ENCODE assay signal across 7 cellular contexts in the genomic region with DNA sequence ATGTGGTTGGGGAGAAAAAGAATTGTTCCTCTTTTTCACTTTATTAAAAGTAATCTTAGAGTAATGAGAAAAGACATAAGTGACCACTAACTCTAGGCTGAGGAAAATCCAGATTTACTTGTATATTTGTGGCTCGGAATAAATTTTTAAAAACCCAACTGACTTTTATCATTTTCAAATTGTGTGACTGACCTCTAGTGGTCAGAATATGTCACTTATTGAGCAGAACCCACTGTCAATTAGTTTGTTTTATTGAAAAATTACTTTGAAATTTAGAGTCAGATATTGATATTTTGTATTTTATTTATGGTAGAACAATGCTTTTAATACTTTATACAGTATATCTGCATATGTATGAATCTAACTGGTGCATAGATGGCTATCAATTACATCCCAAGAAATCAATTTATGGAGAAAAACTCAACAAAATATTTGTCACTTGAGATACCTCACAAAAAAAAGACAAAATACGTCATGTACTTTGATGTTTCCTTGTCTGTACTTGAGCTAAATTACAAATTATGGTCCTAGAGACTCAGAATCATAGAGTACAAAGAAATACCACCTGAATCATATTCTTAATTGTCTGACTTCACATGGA.
DNase-seq lines count a peak whose midpoint lies in the region; ATAC-seq and TF ChIP-seq lines count a peak whose summit lies in the region.

No MANE protein-coding gene starts in this region.

- no peak overlapping the region for H3K9ac ChIP-seq in mammary epithelial cell (ENCODE audit: insufficient read depth, low read length)

- no TSS peak for BruUV-seq in mammary epithelial cell (replicated peaks; lab: Mats Ljungman, UMichigan)

- dilution Hi-C loops in mammary epithelial cell (cut with HindIII; ENCODE audit: low sequenced_read_pairs): no loop called here

- H3K9me3 ChIP-seq in mammary epithelial cell (replicated peaks; ENCODE audit: insufficient read depth, low read length): no peaks in the 10 kb centered on the region
- no peaks in the 10 kb centered on the region for H3K9me3 ChIP-seq in mucosa of descending colon

- H2AFZ ChIP-seq in mammary epithelial cell (ENCODE audit: low read depth, low read length): no peak overlapping the region

- intact Hi-C loops in mammary epithelial cell (cut with micrococcal nuclease) (loop anchor here (1.0 to 10.0 kb wide), 5 partner anchors 177 to 597 kb away; no protein-coding TSS in a partner anchor), mucosa of descending colon (cut with DNase I, micrococcal nuclease) (loop anchor here (5.0 kb wide), 2 partner anchors 294 to 299 kb away; no protein-coding TSS in a partner anchor)

- H3K27ac ChIP-seq in mammary epithelial cell (ENCODE audit: insufficient read depth, low read depth, low read length): no peak overlapping the region

- ATAC-seq in mucosa of descending colon (no peak), GM18873 (IDR thresholded peaks at IDR 0.05; ENCODE audit: low FRiP score, unreplicated experiment) (no peak), GM21447 (IDR thresholded peaks at IDR 0.05; ENCODE audit: unreplicated experiment) (no peak)

- H3K4me3 ChIP-seq in GM06990 (replicated peaks; ENCODE audit: low read depth, low read length): no peak overlapping the region
- H3K4me3 ChIP-seq in mammary epithelial cell (replicated peaks in 1 of 3; ENCODE audit: insufficient read depth in 1 of 3, low read depth in 2 of 3, low read length in 3 of 3): no peak overlapping the region
- no peak overlapping the region for H3K4me3 ChIP-seq in mucosa of descending colon

- peak; percentile 50 for TF ChIP-seq CTCF in GM06990 (IDR thresholded peaks at IDR 0.05; ENCODE audit: insufficient read depth, low read length, poor library complexity, severe bottlenecking)
- peak; percentile 74 for TF ChIP-seq CTCF in LNCAP (IDR thresholded peaks at IDR 0.05)
- TF ChIP-seq CTCF in mammary epithelial cell (conservative IDR thresholded peaks at IDR 0.05 in 1 of 2, IDR thresholded peaks at IDR 0.05 in 1 of 2; ENCODE audit: extremely low read depth in 1 of 2, insufficient read depth in 1 of 2, low read depth in 1 of 2, low read length in 2 of 2): peak; percentile 59 to 61
- TF ChIP-seq CTCF in mucosa of descending colon (IDR thresholded peaks at IDR 0.05): peak; percentile 23

- H3K79me2 ChIP-seq in mammary epithelial cell (ENCODE audit: insufficient read depth, low read length): no peaks in the 10 kb centered on the region

- DNase-seq in GM06990 (ENCODE audit: extremely low read depth, insufficient read length): no peak
- no peak for DNase-seq in mammary epithelial cell
- DNase-seq in mucosa of descending colon: no peak
- DNase-seq in activated CD4-positive, alpha-beta T cell treated with anti-CD3 and anti-CD28 coated beads for 48 hours: no peak

- CTCF ChIA-PET in mammary epithelial cell (lab: Charles Lee; ENCODE audit: low non-redundant PET): no interaction called here

- no peaks in the 10 kb centered on the region for H4K20me1 ChIP-seq in mammary epithelial cell (ENCODE audit: insufficient read depth, low read length)

- in situ Hi-C loops in mammary epithelial cell (cut with MboI; ENCODE audit: low sequenced_read_pairs in 2 of 2): loop anchor here in 1 of 2 donors (10.0 to 25.0 kb wide), 2 partner anchors 297 to 609 kb away; no protein-coding TSS in a partner anchor

- H3K4me1 ChIP-seq in mammary epithelial cell (ENCODE audit: insufficient read depth, low read length) (no peaks in the 10 kb centered on the region), mucosa of descending colon (ENCODE audit: low read depth) (no peaks in the 10 kb centered on the region)

- WGBS in mammary epithelial cell (ENCODE audit: low coverage, missing lambda C conversion rate): 13% methylated on average over 2 of the region's 2 CpGs

- H3K36me3 ChIP-seq in GM06990 (ENCODE audit: control insufficient read depth, insufficient read depth, low read length) (no peaks in the 10 kb centered on the region), mammary epithelial cell (ENCODE audit: insufficient read depth, low read length) (no peaks in the 10 kb centered on the region), mucosa of descending colon (ENCODE audit: low read depth) (no peaks in the 10 kb centered on the region)

- no peaks in the 10 kb centered on the region for H3K27me3 ChIP-seq in GM06990 (replicated peaks; ENCODE audit: control insufficient read depth, insufficient read depth, low read length)
- no peaks in the 10 kb centered on the region for H3K27me3 ChIP-seq in mammary epithelial cell (ENCODE audit: insufficient read depth, low read length)

- H3K4me2 ChIP-seq in mammary epithelial cell (ENCODE audit: insufficient read depth, low read depth, low read length): no peak overlapping the region

Comparison
In these comparisons a context has a peak if more than half of its experiments do, and no peak if none do; other contexts are left out.
1. CTCF ChIP-seq: peak in every context shown above with its lines; median percentile 74 in LNCAP; 60 in mammary epithelial cell; 50 in GM06990; 23 in mucosa of descending colon.